Comparison of ENCODE assay signal across 1 cellular context in genomic region chr2:176171331-176172006, GRCh38.
A peak's percentile ranks its signal among the peaks of the same experiment; 100 is the strongest.
TF ChIP-seq lines count a peak whose summit lies in the region.

No MANE protein-coding gene starts in this region.

TF ChIP-seq in HEK293, 187 proteins besides CTCF, POLR2A, EP300 and RAD21 (continued from another document):
- peak; percentile 16; the same call in 1 of the 2 replicates for TF ChIP-seq ZNF449 (tag by site-specific recombination; IDR thresholded peaks at IDR 0.05)
- no peak for TF ChIP-seq ZNF155 (tag by site-specific recombination; IDR thresholded peaks at IDR 0.05)
